In genomic region chr19:4567584-4568071, GRCh38 we compare ENCODE assay signal across 8 cellular contexts. TPM values are rescaled to one million over a fixed set of nuclear protein-coding genes. Genes with fewer than 3 reads are reported as not detected.
DNase-seq lines count a peak whose midpoint lies in the region; ATAC-seq and TF ChIP-seq lines count a peak whose summit lies in the region.

No MANE protein-coding gene starts in this region.

- H3K4me3 Mint-ChIP-seq in activated T-cell treated with anti-CD3 and anti-CD28 coated beads, Interleukin-2, amount 50 U/mL, for 4 hours: no peak overlapping the region

- H3K4me1 Mint-ChIP-seq in activated T-cell treated with anti-CD3 and anti-CD28 coated beads, Interleukin-2, amount 50 U/mL, for 4 hours (ENCODE audit: low read depth): no peaks in the 10 kb centered on the region

- no peaks in the 10 kb centered on the region for H3K4me1 ChIP-seq in OCI-LY1 (ENCODE audit: insufficient read depth, low read length, severe bottlenecking)
- no peaks in the 10 kb centered on the region for H3K4me1 ChIP-seq in foreskin keratinocyte
- peaks cover 4% of the 10 kb centered on the region for H3K4me1 ChIP-seq in psoas muscle

- H3K36me3 ChIP-seq in OCI-LY1 (ENCODE audit: insufficient read depth, low read length): no peaks in the 10 kb centered on the region
- H3K36me3 ChIP-seq in psoas muscle (ENCODE audit: insufficient read depth in 1 of 2, low read depth in 1 of 2): no peaks in the 10 kb centered on the region

- H3K27me3 Mint-ChIP-seq in activated T-cell treated with anti-CD3 and anti-CD28 coated beads, Interleukin-2, amount 50 U/mL, for 4 hours (ENCODE audit: low read depth): peaks cover 7% of the 10 kb centered on the region

- no peak overlapping the region for H3K4me2 ChIP-seq in OCI-LY1 (ENCODE audit: low read length)

- H3K4me3 ChIP-seq in OCI-LY1 (ENCODE audit: low read depth, low read length, poor library complexity, severe bottlenecking) (no peak overlapping the region), psoas muscle (no peak overlapping the region)

- H3K9me3 Mint-ChIP-seq in activated T-cell treated with anti-CD3 and anti-CD28 coated beads, Interleukin-2, amount 50 U/mL, for 4 hours: no peaks in the 10 kb centered on the region

- no peaks in the 10 kb centered on the region for H3K79me2 ChIP-seq in OCI-LY1 (ENCODE audit: insufficient read depth, low read length)

- H2AFZ ChIP-seq in OCI-LY1 (ENCODE audit: low read length): no peak overlapping the region

- intact Hi-C loops in psoas muscle (cut with DNase I): no loop called here

- peak; percentile 71 to 77 for ATAC-seq in activated T-cell treated with anti-CD3 and anti-CD28 coated beads, Interleukin-2, amount 50 U/mL, for 4 hours
- peak; percentile 50 for ATAC-seq in foreskin keratinocyte
- ATAC-seq in psoas muscle: peak; percentile 48 to 75 (median 64)
- ATAC-seq in HG03025 (IDR thresholded peaks at IDR 0.05; ENCODE audit: low FRiP score, unreplicated experiment): no peak
- ATAC-seq in GM21447 (IDR thresholded peaks at IDR 0.05; ENCODE audit: unreplicated experiment): no peak
- ATAC-seq in HG03039 (IDR thresholded peaks at IDR 0.05; ENCODE audit: unreplicated experiment): no peak

- H3K27me3 ChIP-seq in OCI-LY1 (ENCODE audit: insufficient read depth, low read length): peaks cover 4% of the 10 kb centered on the region; the same call in 1 of the 2 replicates
- H3K27me3 ChIP-seq in foreskin keratinocyte: no peaks in the 10 kb centered on the region
- H3K27me3 ChIP-seq in psoas muscle (ENCODE audit: insufficient read depth in 3 of 3, low read length in 2 of 3): no peaks in the 10 kb centered on the region

- H4K20me1 ChIP-seq in OCI-LY1 (ENCODE audit: insufficient read depth, low read length): no peaks in the 10 kb centered on the region

- H3K9me3 ChIP-seq in OCI-LY1 (ENCODE audit: low read length) (no peaks in the 10 kb centered on the region), psoas muscle (no peaks in the 10 kb centered on the region)

- TF ChIP-seq CTCF in GM10266 (IDR thresholded peaks at IDR 0.05; ENCODE audit: control insufficient read depth, insufficient read depth, low read depth, missing control alignments) (peak; percentile 72), OCI-LY1 (IDR thresholded peaks at IDR 0.05; ENCODE audit: low read length) (peak; percentile 69), foreskin keratinocyte (conservative IDR thresholded peaks at IDR 0.05) (peak; percentile 75), psoas muscle (IDR thresholded peaks at IDR 0.05) (peak; percentile 62)

- H3K9me2 ChIP-seq in OCI-LY1 (ENCODE audit: low read depth, low read length): no peaks in the 10 kb centered on the region

- no peaks in the 10 kb centered on the region for H3F3A ChIP-seq in OCI-LY1 (ENCODE audit: insufficient read depth, low read length)

- 60 to 76% (median 62%) methylated on average over 14 of the region's 14 CpGs for WGBS in psoas muscle, 3 donors

- H3K9ac ChIP-seq in OCI-LY1 (ENCODE audit: low read length): no peak overlapping the region

- H3K27ac ChIP-seq in OCI-LY1 (ENCODE audit: low read depth, low read length, poor library complexity, severe bottlenecking) (no peak overlapping the region), foreskin keratinocyte (no peak overlapping the region), psoas muscle (no peak overlapping the region)

- DNase-seq in GM10266 (ENCODE audit: extremely low spot score): no peak
- peak; percentile 55 for DNase-seq in activated T-cell treated with anti-CD3 and anti-CD28 coated beads, Interleukin-2, amount 50 U/mL, for 4 hours
- DNase-seq in foreskin keratinocyte: no peak
- peak; percentile 71 to 80 for DNase-seq in psoas muscle

- H3K36me3 Mint-ChIP-seq in activated T-cell treated with anti-CD3 and anti-CD28 coated beads, Interleukin-2, amount 50 U/mL, for 4 hours (ENCODE audit: insufficient read depth): no peaks in the 10 kb centered on the region

RNA-seq across cellular contexts. Expression of gene SEMA6B, which starts 8.1 kb away (rescaled TPM):
- total RNA-seq in activated T-cell treated with anti-CD3 and anti-CD28 coated beads, Interleukin-2, amount 50 U/mL, for 4 hours: under 1 TPM; 0.08 to 0.18 (median 0.14) TPM
- 1.3 and 1.7 TPM in 2 replicates for total RNA-seq in foreskin keratinocyte
- 0.87 and 1.00 TPM in 2 replicates for polyA plus RNA-seq in foreskin keratinocyte
- total RNA-seq in psoas muscle: 10 to 100 TPM in 2 of 4 donors, 1 to 10 TPM in 2; 6.2 to 11.7 (median 10.0) TPM
- 1 to 10 TPM; 2.3 to 7.1 (median 5.6) TPM for polyA plus RNA-seq in psoas muscle

RNA-seq across cellular contexts. Expression of gene LRG1, which starts 27.8 kb away (rescaled TPM):
- total RNA-seq in activated T-cell treated with anti-CD3 and anti-CD28 coated beads, Interleukin-2, amount 50 U/mL, for 4 hours: under 1 TPM; 0.08 to 0.24 (median 0.15) TPM
- total RNA-seq in foreskin keratinocyte (0.17 and 0.35 TPM in 2 replicates), psoas muscle (1 to 10 TPM in 1 of 4 donors, under 1 TPM in 2, not detected in 1; 0.42 to 1.8 (median 0.53) TPM)
- polyA plus RNA-seq in foreskin keratinocyte (0.32 and 0.50 TPM in 2 replicates), psoas muscle (under 1 TPM; 0.09 to 0.42 (median 0.15) TPM)

RNA-seq across cellular contexts. Expression of gene PLIN5, which starts 32.6 kb away (rescaled TPM):
- under 1 TPM in 1 of 3 donors, not detected in 2; 0.10 TPM for total RNA-seq in activated T-cell treated with anti-CD3 and anti-CD28 coated beads, Interleukin-2, amount 50 U/mL, for 4 hours
- total RNA-seq in foreskin keratinocyte: not detected in 2 replicates
- not detected in 2 replicates for polyA plus RNA-seq in foreskin keratinocyte
- 100 to 1,000 TPM in 2 of 4 donors, 10 to 100 TPM in 2; 61.7 to 143 (median 118) TPM for total RNA-seq in psoas muscle
- polyA plus RNA-seq in psoas muscle: 10 to 100 TPM; 14.5 to 96.8 (median 22.8) TPM

RNA-seq across cellular contexts. Expression of gene PLIN4, which starts 49.3 kb away (rescaled TPM):
- total RNA-seq in activated T-cell treated with anti-CD3 and anti-CD28 coated beads, Interleukin-2, amount 50 U/mL, for 4 hours: under 1 TPM in 1 of 3 donors, not detected in 2; 0.03 TPM
- 0.65 and 0.71 TPM in 2 replicates for total RNA-seq in foreskin keratinocyte
- polyA plus RNA-seq in foreskin keratinocyte: 0.32 TPM in 2 replicates
- total RNA-seq in psoas muscle: 100 to 1,000 TPM; 115 to 309 (median 183) TPM
- 10 to 100 TPM; 29.0 to 97.8 (median 50.4) TPM for polyA plus RNA-seq in psoas muscle

Comparison
In these comparisons a context has a peak if more than half of its experiments do, and no peak if none do; other contexts are left out.
1. DNase-seq: peak in activated T-cell treated with anti-CD3 and anti-CD28 coated beads, Interleukin-2, amount 50 U/mL, for 4 hours (single experiment) and psoas muscle (2 of 2); none in GM10266 (single experiment) and foreskin keratinocyte (0 of 2).
2. ATAC-seq: peak in activated T-cell treated with anti-CD3 and anti-CD28 coated beads, Interleukin-2, amount 50 U/mL, for 4 hours (2 of 2), foreskin keratinocyte (single experiment) and psoas muscle (4 of 4); none in HG03025 (single experiment), GM21447 (single experiment) and HG03039 (single experiment).
3. RNA of gene PLIN5, which starts 32.6 kb away (total RNA-seq): 61.7 to 143 TPM in psoas muscle; 0.10 TPM in activated T-cell treated with anti-CD3 and anti-CD28 coated beads, Interleukin-2, amount 50 U/mL, for 4 hours and not detected in foreskin keratinocyte; every median in the first group is over 10 times any median in the second.
4. Peak in every context shown above with its lines, with median percentiles within 50 percentile points of each other: CTCF ChIP-seq.